In the genomic region with DNA sequence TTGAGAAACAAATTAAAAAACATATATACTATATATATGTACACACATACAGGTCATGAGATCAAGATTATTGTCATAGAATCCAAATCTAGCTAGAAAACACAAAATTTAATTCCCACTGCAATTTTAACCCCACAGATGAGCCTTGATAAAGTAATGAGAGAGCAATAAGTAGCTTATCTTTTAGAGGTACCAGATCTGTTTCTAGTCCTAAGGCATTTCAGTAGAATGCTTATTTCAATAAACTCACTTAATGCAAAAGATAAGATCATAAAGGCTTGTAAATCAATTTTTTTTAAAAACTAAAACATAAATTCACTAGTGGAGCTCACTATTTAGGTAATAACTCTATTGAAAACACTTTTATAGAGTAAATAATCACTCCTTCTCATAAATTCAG, we compare ENCODE assay signal across 28 cellular contexts. TPM values are rescaled to one million over a fixed set of nuclear protein-coding genes. Genes with fewer than 3 reads are reported as not detected.
DNase-seq lines count a peak whose midpoint lies in the region; ATAC-seq and TF ChIP-seq lines count a peak whose summit lies in the region.
"Had no signal": no experiment of that assay in that cellular context is flagged by ENCODE, and none has a peak within 500 bp of the region (broad histone marks: within the 10 kb centered on the region; RNA-seq: fewer than 3 reads in every experiment).

No MANE protein-coding gene starts in this region.

- H3K27ac Mint-ChIP-seq in chondrocyte (ENCODE audit: unreplicated experiment) (peak overlapping the region; percentile 68), osteocyte (ENCODE audit: unreplicated experiment) (peak overlapping the region; percentile 87)
- H3K27ac Mint-ChIP-seq in activated CD8-positive, alpha-beta memory T cell treated with anti-CD3 and anti-CD28 coated beads, Interleukin-2, amount 10 ng/mL, durations not matched to agents 7 days and 5 days: no peak overlapping the region
- H3K27ac Mint-ChIP-seq: CD14-positive monocyte; CD8-positive, alpha-beta memory T cell had no signal

- H3K36me3 ChIP-seq in SK-N-SH (replicated peaks in 1 of 2; ENCODE audit: control insufficient read depth in 1 of 2, insufficient read depth in 2 of 2, low read length in 1 of 2): no peaks in the 10 kb centered on the region
- no peaks in the 10 kb centered on the region for H3K36me3 ChIP-seq in ovary
- H3K36me3 ChIP-seq: BE2C, BLaER1 had no signal

- POLR2A ChIA-PET in SK-N-SH (lab: Yijun Ruan, JAX): no interaction called here

- TF ChIP-seq EP300 in SK-N-SH (IDR thresholded peaks at IDR 0.05; ENCODE audit: borderline replicate concordance in 1 of 2, low read depth in 1 of 2, low read length in 1 of 2) (peak in 1 of 2 experiments; percentile 97; a peak in 2 of 4 replicates), ovary (IDR thresholded peaks at IDR 0.05) (no peak)

- H3K9me3 ChIP-seq in SK-N-SH (no peaks in the 10 kb centered on the region), ovary (no peaks in the 10 kb centered on the region)
- H3K9me3 ChIP-seq: BE2C, BLaER1 had no signal

- no peaks in the 10 kb centered on the region for H3F3A ChIP-seq in SK-N-SH (replicated peaks; ENCODE audit: insufficient read depth)

- no peak overlapping the region for H3K4me3 ChIP-seq in SK-N-SH (ENCODE audit: low read depth in 2 of 2, low read length in 1 of 2)
- no peak overlapping the region for H3K4me3 ChIP-seq in ovary
- H3K4me3 ChIP-seq: BLaER1, GM12878 had no signal

- H3K27me3 Mint-ChIP-seq in chondrocyte (ENCODE audit: low read depth): no peaks in the 10 kb centered on the region
- H3K27me3 Mint-ChIP-seq in osteocyte (ENCODE audit: unreplicated experiment): no peaks in the 10 kb centered on the region
- H3K27me3 Mint-ChIP-seq in activated CD8-positive, alpha-beta memory T cell treated with anti-CD3 and anti-CD28 coated beads, Interleukin-2, amount 10 ng/mL, durations not matched to agents 7 days and 5 days: no peaks in the 10 kb centered on the region
- H3K27me3 Mint-ChIP-seq: CD4-positive, alpha-beta memory T cell; CD4-positive, CD25-positive, alpha-beta regulatory T cell; CD8-positive, alpha-beta memory T cell had no signal

- DNase-seq in SK-N-SH: peak; percentile 52
- DNase-seq in chondrocyte (ENCODE audit: low spot score): no peak
- DNase-seq in osteocyte (ENCODE audit: extremely low spot score, unreplicated experiment): no peak
- no peak for DNase-seq in activated CD8-positive, alpha-beta memory T cell treated with anti-CD3 and anti-CD28 coated beads, Interleukin-2, amount 10 ng/mL, durations not matched to agents 7 days and 5 days
- no peak for DNase-seq in ovary
- DNase-seq: 8988T; ACHN; BE2C; C1 segment of cervical spinal cord; CD4-positive, alpha-beta memory T cell; CD4-positive, CD25-positive, alpha-beta regulatory T cell; CD8-positive, alpha-beta memory T cell; COR-L47; DMS 273 treated with DMSO at 0.1 percent for 48 hours; DMS153; DMS53; DMS79; DND-41; EL; GDM1 had no signal

- H3K27me3 ChIP-seq in SK-N-SH (ENCODE audit: insufficient read depth) (no peaks in the 10 kb centered on the region), ovary (no peaks in the 10 kb centered on the region)
- H3K27me3 ChIP-seq: BE2C, BLaER1 had no signal

- no peak for TF ChIP-seq POLR2A in ovary (IDR thresholded peaks at IDR 0.05)

- no peaks in the 10 kb centered on the region for H3K79me2 ChIP-seq in SK-N-SH (ENCODE audit: insufficient read depth)

- H3K9me3 Mint-ChIP-seq in chondrocyte (ENCODE audit: low read depth) (peaks cover 4% of the 10 kb centered on the region), osteocyte (ENCODE audit: unreplicated experiment) (peaks cover 10% of the 10 kb centered on the region)
- H3K9me3 Mint-ChIP-seq in activated CD8-positive, alpha-beta memory T cell treated with anti-CD3 and anti-CD28 coated beads, Interleukin-2, amount 10 ng/mL, durations not matched to agents 7 days and 5 days (ENCODE audit: low read depth): no peaks in the 10 kb centered on the region

- no peaks in the 10 kb centered on the region; a peak in 1 of 4 replicates for H3K4me1 ChIP-seq in SK-N-SH (ENCODE audit: control insufficient read depth in 1 of 2, insufficient read depth in 2 of 2, low read depth in 1 of 2, low read length in 1 of 2)
- no peaks in the 10 kb centered on the region for H3K4me1 ChIP-seq in ovary (ENCODE audit: insufficient read depth)
- H3K4me1 ChIP-seq: BLaER1 had no signal

- no peak for TF ChIP-seq CTCF in SK-N-SH (IDR thresholded peaks at IDR 0.05)
- no peak for TF ChIP-seq CTCF in chondrocyte (IDR thresholded peaks at IDR 0.05)
- TF ChIP-seq CTCF in osteocyte (IDR thresholded peaks at IDR 0.05): no peak
- no peak for TF ChIP-seq CTCF in ovary (IDR thresholded peaks at IDR 0.05)

- H3K4me3 Mint-ChIP-seq in chondrocyte (ENCODE audit: unreplicated experiment) (peak overlapping the region; percentile 46), osteocyte (ENCODE audit: unreplicated experiment) (no peak overlapping the region)
- no peak overlapping the region for H3K4me3 Mint-ChIP-seq in activated CD8-positive, alpha-beta memory T cell treated with anti-CD3 and anti-CD28 coated beads, Interleukin-2, amount 10 ng/mL, durations not matched to agents 7 days and 5 days
- H3K4me3 Mint-ChIP-seq: CD14-positive monocyte; CD4-positive, alpha-beta memory T cell; CD4-positive, CD25-positive, alpha-beta regulatory T cell; CD8-positive, alpha-beta memory T cell had no signal

- CTCF ChIA-PET in SK-N-SH (lab: Yijun Ruan, JAX): interaction anchor here (0.9 to 1.0 kb wide), 2 partner anchors 31 to 124 kb away, joined by 3 to 4 read pairs; no protein-coding TSS in a partner anchor
- CTCF ChIA-PET in activated CD8-positive, alpha-beta memory T cell treated with anti-CD3 and anti-CD28 coated beads, Interleukin-2, amount 10 ng/mL, durations not matched to agents 7 days and 5 days (lab: Charles Lee): no interaction called here

- peak; percentile 29; the same call in 1 of the 2 replicates for TF ChIP-seq RAD21 in SK-N-SH (IDR thresholded peaks at IDR 0.05; ENCODE audit: low read length)

- ATAC-seq in activated CD8-positive, alpha-beta memory T cell treated with anti-CD3 and anti-CD28 coated beads, Interleukin-2, amount 10 ng/mL, durations not matched to agents 7 days and 5 days: no peak
- ATAC-seq in GM18502 (IDR thresholded peaks at IDR 0.05; ENCODE audit: poor library complexity, unreplicated experiment): no peak
- ATAC-seq: GM12878 had no signal

- no peak overlapping the region for H3K4me2 ChIP-seq in SK-N-SH
- H3K4me2 ChIP-seq: BLaER1 had no signal

- H3K4me1 Mint-ChIP-seq in chondrocyte (ENCODE audit: low read depth) (peaks cover 41% of the 10 kb centered on the region), osteocyte (ENCODE audit: unreplicated experiment) (peaks cover 43% of the 10 kb centered on the region)
- no peaks in the 10 kb centered on the region for H3K4me1 Mint-ChIP-seq in activated CD8-positive, alpha-beta memory T cell treated with anti-CD3 and anti-CD28 coated beads, Interleukin-2, amount 10 ng/mL, durations not matched to agents 7 days and 5 days
- H3K4me1 Mint-ChIP-seq: CD14-positive monocyte; CD4-positive, alpha-beta memory T cell; CD4-positive, CD25-positive, alpha-beta regulatory T cell; CD8-positive, alpha-beta memory T cell had no signal

- H3K27ac ChIP-seq in SK-N-SH (ENCODE audit: low read depth in 2 of 2, low read length in 1 of 2): no peak overlapping the region; a peak in 2 of 4 replicates
- no peak overlapping the region for H3K27ac ChIP-seq in ovary
- H3K27ac ChIP-seq: BLaER1 had no signal

- intact Hi-C loops in ovary (cut with DNase I): no loop called here

- H4K20me1 ChIP-seq in SK-N-SH (ENCODE audit: insufficient read depth): no peaks in the 10 kb centered on the region
- H4K20me1 ChIP-seq: BLaER1 had no signal

- H3K36me3 Mint-ChIP-seq in chondrocyte (ENCODE audit: low read depth): no peaks in the 10 kb centered on the region
- H3K36me3 Mint-ChIP-seq in osteocyte (ENCODE audit: unreplicated experiment): peaks cover 4% of the 10 kb centered on the region
- H3K36me3 Mint-ChIP-seq in activated CD8-positive, alpha-beta memory T cell treated with anti-CD3 and anti-CD28 coated beads, Interleukin-2, amount 10 ng/mL, durations not matched to agents 7 days and 5 days: no peaks in the 10 kb centered on the region
- H3K36me3 Mint-ChIP-seq: CD14-positive monocyte; CD4-positive, CD25-positive, alpha-beta regulatory T cell had no signal

- no peak overlapping the region for H2AFZ ChIP-seq in SK-N-SH (ENCODE audit: low read depth)

- H3K9me2 ChIP-seq in SK-N-SH: no peaks in the 10 kb centered on the region

- no peak overlapping the region for H3K9ac ChIP-seq in SK-N-SH
- H3K9ac ChIP-seq: BLaER1 had no signal

TF ChIP-seq in SK-N-SH, 30 proteins besides CTCF, POLR2A, EP300 and RAD21 (continues in another document):
- TF ChIP-seq FOXJ3 (CRISPR knock-in tag; IDR thresholded peaks at IDR 0.05): peak; percentile 59; the same call in 1 of the 2 replicates
- peak; percentile 16; the same call in 1 of the 2 replicates for TF ChIP-seq MXI1 (IDR thresholded peaks at IDR 0.05; ENCODE audit: low read depth, low read length)
- no peak for TF ChIP-seq YY1 (IDR thresholded peaks at IDR 0.05; ENCODE audit: low read depth)
- TF ChIP-seq POLR2AphosphoS5 (IDR thresholded peaks at IDR 0.05; ENCODE audit: low read depth, low read length): no peak
- no peak for TF ChIP-seq RXRA (IDR thresholded peaks at IDR 0.05; ENCODE audit: borderline replicate concordance, low read depth)

RNA-seq across cellular contexts. Expression of gene PRKN, which starts 47.2 kb away (rescaled TPM):
- polyA plus RNA-seq in SK-N-SH (2012; rRNA removed): 0.76 and 0.83 TPM in 2 replicates
- 0.53 and 0.59 TPM in 2 replicates for polyA plus RNA-seq in SK-N-SH (2012; cell fraction: cytosol; rRNA removed)
- 0.68 and 1.2 TPM in 2 replicates for polyA plus RNA-seq in SK-N-SH (2012; cell fraction: nucleus; rRNA removed)
- total RNA-seq in chondrocyte: 5.1 to 8.7 TPM (median 5.7 TPM) in 3 replicates
- 12.7 and 13.4 TPM in 2 replicates for total RNA-seq in osteocyte
- not detected for total RNA-seq in activated CD8-positive, alpha-beta memory T cell treated with anti-CD3 and anti-CD28 coated beads, Interleukin-2, amount 10 ng/mL, durations not matched to agents 7 days and 5 days
- total RNA-seq in ovary: 10 to 100 TPM in 4 of 7 donors, 1 to 10 TPM in 3; 7.0 to 15.0 (median 10.1) TPM
- polyA plus RNA-seq in ovary: 1 to 10 TPM; 3.0 to 6.3 TPM
- total RNA-seq: Daoy had no signal
- polyA plus RNA-seq: AG04450 had no signal

RNA-seq across cellular contexts. Expression of gene PACRG, which starts 47.4 kb away (rescaled TPM):
- polyA plus RNA-seq in SK-N-SH (2012; rRNA removed): 0.52 and 0.56 TPM in 2 replicates
- polyA plus RNA-seq in SK-N-SH (2012; cell fraction: cytosol; rRNA removed): 0.42 and 0.56 TPM in 2 replicates
- 0.20 and 0.51 TPM in 2 replicates for polyA plus RNA-seq in SK-N-SH (2012; cell fraction: nucleus; rRNA removed)
- 0.59 to 2.5 TPM (median 1.1 TPM) in 3 replicates for total RNA-seq in chondrocyte
- total RNA-seq in osteocyte: 1.2 and 3.2 TPM in 2 replicates
- not detected for total RNA-seq in activated CD8-positive, alpha-beta memory T cell treated with anti-CD3 and anti-CD28 coated beads, Interleukin-2, amount 10 ng/mL, durations not matched to agents 7 days and 5 days
- 10 to 100 TPM in 1 of 7 donors, 1 to 10 TPM in 6; 2.9 to 33.1 (median 3.8) TPM for total RNA-seq in ovary
- 1 to 10 TPM; 2.5 to 4.5 TPM for polyA plus RNA-seq in ovary
- total RNA-seq: A673; CD8-positive, alpha-beta memory T cell; Daoy; G401; GM12878 had no signal
- polyA plus RNA-seq: AG04450; CD14-positive monocyte; CD8-positive, alpha-beta memory T cell; GM12878 had no signal
